In genomic region chr18:72325307-72325706, GRCh38 we compare ENCODE assay signal across 28 cellular contexts.
"Had no signal": no experiment of that assay in that cellular context is flagged by ENCODE, and none has a peak within 500 bp of the region (broad histone marks: within the 10 kb centered on the region; RNA-seq: fewer than 3 reads in every experiment).

No MANE protein-coding gene starts in this region.

- DNase-seq: activated CD4-positive, alpha-beta T cell treated with anti-CD3 and anti-CD28 coated beads, Interleukin-2, amount 50 U/mL, for 1 hour; activated CD4-positive, CD25-positive, alpha-beta regulatory T cell treated with anti-CD3 and anti-CD28 coated beads, Interleukin-2, amount 50 U/mL, for 72 hours; activated CD8-positive, alpha-beta T cell treated with anti-CD3 and anti-CD28 coated beads, Interleukin-2, amount 10 ng/mL, durations not matched to agents 7 days and 5 days; aorta; colonic mucosa; dorsolateral prefrontal cortex; effector memory CD8-positive, alpha-beta T cell; glutamatergic neuron; immature natural killer cell; naive thymus-derived CD8-positive, alpha-beta T cell; retina; stimulated activated CD4-positive, alpha-beta T cell treated with anti-CD3 and anti-CD28 coated beads, Interleukin-2, amount 100 ng/mL, for 48 hours; stimulated activated CD8-positive, alpha-beta memory T cell treated with anti-CD3 and anti-CD28 coated beads, Interleukin-4, amount 100 ng/mL, for 48 hours; stimulated activated naive CD4-positive, alpha-beta T cell; testis; trophoblast cell; uterus; WERI-Rb-1 had no signal

- H3K27ac ChIP-seq: colonic mucosa, dorsolateral prefrontal cortex, esophagus muscularis mucosa, hepatocyte, neural progenitor cell, testis, uterus, WERI-Rb-1 had no signal

- H3K4me1 Mint-ChIP-seq: activated T-helper 17 cell treated with anti-CD3 and anti-CD28 coated beads, Interleukin-2, amount 50 U/mL, for 72 hours; brain; central memory CD8-positive, alpha-beta T cell; immature natural killer cell; mesothelial cell of epicardium; naive thymus-derived CD8-positive, alpha-beta T cell; neural progenitor cell had no signal

- H3K27me3 ChIP-seq: colonic mucosa, dorsolateral prefrontal cortex, esophagus muscularis mucosa, hepatocyte, neural progenitor cell, testis, uterus had no signal

- H3K4me3 Mint-ChIP-seq: activated CD8-positive, alpha-beta T cell treated with anti-CD3 and anti-CD28 coated beads, Interleukin-2, amount 10 ng/mL, durations not matched to agents 7 days and 5 days; activated T-helper 17 cell treated with anti-CD3 and anti-CD28 coated beads, Interleukin-2, amount 50 U/mL, for 72 hours; brain; central memory CD8-positive, alpha-beta T cell; effector memory CD8-positive, alpha-beta T cell; immature natural killer cell; mesothelial cell of epicardium; naive thymus-derived CD8-positive, alpha-beta T cell; neural progenitor cell had no signal

- H3K36me3 Mint-ChIP-seq: activated naive CD4-positive, alpha-beta T cell treated with anti-CD3 and anti-CD28 coated beads, Interleukin-2, amount 50 U/mL, for 72 hours; brain; immature natural killer cell; mesothelial cell of epicardium; naive thymus-derived CD8-positive, alpha-beta T cell; neural progenitor cell had no signal

- H3K9me3 ChIP-seq: colonic mucosa, esophagus muscularis mucosa, testis, uterus had no signal

- H3K4me3 ChIP-seq: colonic mucosa, dorsolateral prefrontal cortex, esophagus muscularis mucosa, hepatocyte, neural progenitor cell, testis, uterus had no signal

- H3K9me3 Mint-ChIP-seq: mesothelial cell of epicardium, neural progenitor cell had no signal

- H3K27ac Mint-ChIP-seq: activated CD8-positive, alpha-beta T cell treated with anti-CD3 and anti-CD28 coated beads, Interleukin-2, amount 10 ng/mL, durations not matched to agents 7 days and 5 days; activated naive CD4-positive, alpha-beta T cell treated with anti-CD3 and anti-CD28 coated beads, Interleukin-2, amount 50 U/mL, for 72 hours; activated T-helper 17 cell treated with anti-CD3 and anti-CD28 coated beads, Interleukin-2, amount 50 U/mL, for 72 hours; brain; effector memory CD8-positive, alpha-beta T cell; immature natural killer cell; mesothelial cell of epicardium; naive thymus-derived CD8-positive, alpha-beta T cell; neural progenitor cell; progenitor cell of endocrine pancreas had no signal

- ATAC-seq: activated CD8-positive, alpha-beta T cell treated with anti-CD3 and anti-CD28 coated beads, Interleukin-2, amount 10 ng/mL, durations not matched to agents 7 days and 5 days; activated naive CD4-positive, alpha-beta T cell treated with anti-CD3 and anti-CD28 coated beads, Interleukin-2, amount 50 U/mL, for 72 hours; activated T-helper 17 cell treated with anti-CD3 and anti-CD28 coated beads, Interleukin-2, amount 50 U/mL, for 72 hours; effector memory CD8-positive, alpha-beta T cell; left lobe of liver; naive thymus-derived CD8-positive, alpha-beta T cell had no signal

- H3K27me3 Mint-ChIP-seq: activated T-helper 17 cell treated with anti-CD3 and anti-CD28 coated beads, Interleukin-2, amount 50 U/mL, for 72 hours; brain; central memory CD8-positive, alpha-beta T cell; effector memory CD8-positive, alpha-beta T cell; naive thymus-derived CD8-positive, alpha-beta T cell; progenitor cell of endocrine pancreas had no signal

- H3K36me3 ChIP-seq: colonic mucosa, esophagus muscularis mucosa, neural progenitor cell, uterus, WERI-Rb-1 had no signal

- H3K4me1 ChIP-seq: colonic mucosa, esophagus muscularis mucosa, neural progenitor cell, testis, uterus had no signal
